19 cellular contexts compared by ENCODE assay signal in genomic region chr5:105508519-105508918, GRCh38.
DNase-seq lines count a peak whose midpoint lies in the region; ATAC-seq and TF ChIP-seq lines count a peak whose summit lies in the region.
"Had no signal": no experiment of that assay in that cellular context is flagged by ENCODE, and none has a peak within 500 bp of the region (broad histone marks: within the 10 kb centered on the region; RNA-seq: fewer than 3 reads in every experiment).

No MANE protein-coding gene starts in this region.

- peak overlapping the region; percentile 14 for H3K27ac ChIP-seq in brain microvascular endothelial cell
- no peak overlapping the region for H3K27ac ChIP-seq in coronary artery
- H3K27ac ChIP-seq: foreskin keratinocyte, pancreas had no signal

- no peak for ATAC-seq in Right ventricle myocardium inferior
- ATAC-seq in left lobe of liver = no peak
- ATAC-seq: activated CD8-positive, alpha-beta T cell treated with anti-CD3 and anti-CD28 coated beads, Interleukin-2, amount 10 ng/mL, durations not matched to agents 7 days and 5 days; foreskin keratinocyte; HepG2; left ventricle myocardium superior; pancreas had no signal

- in situ Hi-C loops in brain microvascular endothelial cell (cut with HindIII; ENCODE audit: low pct_ligation_motif_present, low sequenced_read_pairs) = no loop called here

- H3K4me3 ChIP-seq in brain microvascular endothelial cell (ENCODE audit: low read depth, low read length) (no peak overlapping the region), coronary artery (no peak overlapping the region)
- H3K4me3 ChIP-seq: pancreas had no signal

- DNase-seq in ELR (ENCODE audit: low read depth) = peak; percentile 60
- DNase-seq in NCI-H69 (lab: John Stamatoyannopoulos, UW) = peak; percentile 14
- peak; percentile 69 for DNase-seq in brain microvascular endothelial cell
- peak; percentile 22 for DNase-seq in myocyte (ENCODE audit: low read depth)
- DNase-seq in Right ventricle myocardium inferior (ENCODE audit: missing footprints) = no peak
- no peak for DNase-seq in left lobe of liver (ENCODE audit: low spot score)
- DNase-seq in coronary artery (ENCODE audit: low spot score) = no peak
- no peak for DNase-seq in NCI-H2107 (lab: John Stamatoyannopoulos, UW)
- DNase-seq: activated CD8-positive, alpha-beta T cell treated with anti-CD3 and anti-CD28 coated beads, Interleukin-2, amount 10 ng/mL, durations not matched to agents 7 days and 5 days; cerebellar nuclear complex; COR-L47; endodermal cell; foreskin keratinocyte; left ventricle myocardium superior; NCI-H187; NCI-H524 treated with DMSO at 0.1 percent for 48 hours; pancreas; stimulated activated CD4-positive, alpha-beta T cell treated with anti-CD3 and anti-CD28 coated beads, Interleukin-4, amount 100 ng/mL, for 24 hours had no signal

- intact Hi-C loops in Right ventricle myocardium inferior (cut with DNase I) = no loop called here

- H3K27me3 ChIP-seq in brain microvascular endothelial cell (replicated peaks) = no peaks in the 10 kb centered on the region
- H3K27me3 ChIP-seq: foreskin keratinocyte, pancreas had no signal

- no peak for TF ChIP-seq CTCF in brain microvascular endothelial cell (IDR thresholded peaks at IDR 0.05; ENCODE audit: low read depth, low read length, missing control alignments)
- TF ChIP-seq CTCF in coronary artery (IDR thresholded peaks at IDR 0.05) = no peak

- no peaks in the 10 kb centered on the region for H3K36me3 ChIP-seq in brain microvascular endothelial cell (replicated peaks)
- H3K36me3 ChIP-seq: pancreas had no signal

Comparison
In these comparisons a context has a peak if more than half of its experiments do, and no peak if none do; other contexts are left out.
1. DNase-seq: peak in ELR (single experiment), NCI-H69 (single experiment), brain microvascular endothelial cell (single experiment) and myocyte (single experiment); none in Right ventricle myocardium inferior (single experiment), left lobe of liver (single experiment), coronary artery (single experiment) and NCI-H2107 (single experiment).